ENCODE assay signal across 8 cellular contexts in the genomic region with DNA sequence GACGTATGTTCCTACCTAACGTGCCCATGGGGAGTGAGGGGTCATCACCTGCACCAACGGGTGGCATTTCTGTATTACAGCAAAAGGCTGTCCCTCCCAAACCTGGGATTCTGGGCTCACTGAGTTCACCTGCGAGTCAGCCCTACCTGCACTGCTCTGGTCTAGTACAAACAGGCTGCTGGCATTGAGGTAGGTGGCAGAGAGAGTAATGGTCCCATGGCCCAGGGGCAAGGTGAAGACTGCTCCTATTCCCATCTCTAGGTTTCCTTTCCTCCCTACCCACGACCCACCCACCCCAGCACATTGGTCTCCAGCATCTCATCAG. TPM values are rescaled to one million over a fixed set of nuclear protein-coding genes. Genes with fewer than 3 reads are reported as not detected.
DNase-seq lines count a peak whose midpoint lies in the region; ATAC-seq and TF ChIP-seq lines count a peak whose summit lies in the region.

No MANE protein-coding gene starts in this region.

- ATAC-seq in GM19467 (IDR thresholded peaks at IDR 0.05; ENCODE audit: unreplicated experiment) (peak; percentile 4), right cardiac atrium (no peak)

- intact Hi-C loops in right cardiac atrium (cut with DNase I), result loop anchor here in 3 of 4 donors (5.0 to 10.0 kb wide), 2 partner anchors 45 to 47 kb away; a partner anchor contains a TSS

- H3K9me3 ChIP-seq in WERI-Rb-1 (ENCODE audit: severe bottlenecking), result no peaks in the 10 kb centered on the region
- no peaks in the 10 kb centered on the region for H3K9me3 ChIP-seq in right cardiac atrium (ENCODE audit: control insufficient read depth, low read length)
- no peaks in the 10 kb centered on the region for H3K9me3 ChIP-seq in skeletal muscle satellite cell (replicated peaks; ENCODE audit: low read length)

- H3K4me3 ChIP-seq in WERI-Rb-1 (ENCODE audit: low read depth, low read length) (peak overlapping the region; percentile 70), right cardiac atrium (ENCODE audit: low read length) (peak overlapping the region; percentile 41), skeletal muscle satellite cell (ENCODE audit: low read length) (peak overlapping the region; percentile 86)

- H3K27me3 ChIP-seq in WERI-Rb-1 (ENCODE audit: insufficient read depth, low read depth, severe bottlenecking), result no peaks in the 10 kb centered on the region
- no peaks in the 10 kb centered on the region for H3K27me3 ChIP-seq in right cardiac atrium (ENCODE audit: control insufficient read depth, insufficient read depth)
- no peaks in the 10 kb centered on the region for H3K27me3 ChIP-seq in skeletal muscle satellite cell (ENCODE audit: control insufficient read depth, insufficient read depth, low read length)

- no peaks in the 10 kb centered on the region for H3K4me1 ChIP-seq in right cardiac atrium (ENCODE audit: control insufficient read depth, insufficient read depth, low read length)
- peaks cover 11% of the 10 kb centered on the region for H3K4me1 ChIP-seq in skeletal muscle satellite cell (ENCODE audit: control insufficient read depth, insufficient read depth, low read length)

- H3K27ac ChIP-seq in WERI-Rb-1 (peak overlapping the region; percentile 49; the same call in 1 of the 2 replicates), right cardiac atrium (ENCODE audit: low read length) (peak overlapping the region; percentile 33)

- WGBS in right cardiac atrium, result 1% methylated on average over 5 of the region's 5 CpGs

- TF ChIP-seq CTCF in WERI-Rb-1 (IDR thresholded peaks at IDR 0.05; ENCODE audit: low read depth, low read length), result no peak

- peak overlapping the region; percentile 85 for H3K9ac ChIP-seq in skeletal muscle satellite cell (ENCODE audit: low read depth, low read length)

- H3K4me2 ChIP-seq in skeletal muscle satellite cell (ENCODE audit: low read length), result peak overlapping the region; percentile 93

- DNase-seq in WERI-Rb-1 (no peak), right cardiac atrium (no peak), NCI-H774 (lab: John Stamatoyannopoulos, UW) (no peak), COLO668 (lab: John Stamatoyannopoulos, UW; ENCODE audit: unreplicated experiment) (no peak), kidney tubule cell (ENCODE audit: low spot score) (no peak), HCEC 1CT (no peak)

- H3K36me3 ChIP-seq in WERI-Rb-1 (peaks cover 22% of the 10 kb centered on the region), skeletal muscle satellite cell (ENCODE audit: insufficient read depth, low read length) (peaks cover 26% of the 10 kb centered on the region)

RNA-seq across cellular contexts. Expression of a gene that starts 0.4 kb away (rescaled TPM):
- 10 to 100 TPM; 20.7 to 30.8 (median 29.3) TPM for total RNA-seq in right cardiac atrium
- 29.2 TPM for polyA plus RNA-seq in right cardiac atrium
- total RNA-seq in skeletal muscle satellite cell (2012; rRNA removed), result 8.5 and 12.9 TPM in 2 replicates

RNA-seq across cellular contexts. Expression of a gene that starts 23.3 kb away (rescaled TPM):
- total RNA-seq in right cardiac atrium, result 1 to 10 TPM; 5.6 to 8.7 (median 6.5) TPM
- 2.7 TPM for polyA plus RNA-seq in right cardiac atrium
- total RNA-seq in skeletal muscle satellite cell (2012; rRNA removed), result 0.87 and 1.0 TPM in 2 replicates

RNA-seq across cellular contexts. Expression of a gene that starts 23.6 kb away (rescaled TPM):
- 100 to 1,000 TPM; 111 to 132 (median 119) TPM for total RNA-seq in right cardiac atrium
- 86.4 TPM for polyA plus RNA-seq in right cardiac atrium
- 44.6 and 45.9 TPM in 2 replicates for total RNA-seq in skeletal muscle satellite cell (2012; rRNA removed)

RNA-seq across cellular contexts. Expression of a gene that starts 30.9 kb away (rescaled TPM):
- 10 to 100 TPM; 12.7 to 17.2 (median 13.6) TPM for total RNA-seq in right cardiac atrium
- polyA plus RNA-seq in right cardiac atrium, result 8.1 TPM
- 15.2 and 24.0 TPM in 2 replicates for total RNA-seq in skeletal muscle satellite cell (2012; rRNA removed)

RNA-seq across cellular contexts. Expression of a gene that starts 31.7 kb away (rescaled TPM):
- 1 to 10 TPM in 3 of 4 donors, under 1 TPM in 1; 0.86 to 2.2 (median 1.2) TPM for total RNA-seq in right cardiac atrium
- 0.45 TPM for polyA plus RNA-seq in right cardiac atrium
- total RNA-seq in skeletal muscle satellite cell (2012; rRNA removed), result 0.76 and 0.87 TPM in 2 replicates
